Comparison of ENCODE assay signal across 9 cellular contexts in genomic region chr3:36918050-36918449, GRCh38. TPM values are rescaled to one million over a fixed set of nuclear protein-coding genes. Genes with fewer than 3 reads are reported as not detected.
A peak's percentile ranks its signal among the peaks of the same experiment; 100 is the strongest.
DNase-seq lines count a peak whose midpoint lies in the region; ATAC-seq, FAIRE-seq and TF ChIP-seq lines count a peak whose summit lies in the region.
"Had no signal": no experiment of that assay in that cellular context is flagged by ENCODE, and none has a peak within 500 bp of the region (broad histone marks: within the 10 kb centered on the region; RNA-seq: fewer than 3 reads in every experiment).

No MANE protein-coding gene starts in this region.

- DNase-seq in K562 (ENCODE audit: extremely low read depth in 1 of 4, low spot score in 3 of 4): no peak
- DNase-seq in KBM-7: no peak
- DNase-seq in 8988T: no peak
- DNase-seq in pancreas: no peak
- no peak for DNase-seq in islet precursor cell
- DNase-seq: NCI-H2171 treated with DMSO at 0.1 percent for 48 hours had no signal

- no peak for TF ChIP-seq RAD21 in K562 (CRISPR knock-in tag; conservative IDR thresholded peaks at IDR 0.05 in 1 of 2, IDR thresholded peaks at IDR 0.05 in 1 of 2)

- no TSS peak for BruUV-seq in K562 (replicated peaks; lab: Mats Ljungman, UMichigan)

- no peak for TF ChIP-seq EP300 in K562 (IDR thresholded peaks at IDR 0.05; ENCODE audit: low read length)

- CTCF ChIA-PET in K562 (lab: Yijun Ruan, JAX; ENCODE audit: low intra/inter-chr PET ratio): no interaction called here

- H3K36me3 ChIP-seq in K562 (ENCODE audit: control insufficient read depth, insufficient read depth, low read length) (no peaks in the 10 kb centered on the region), pancreas (no peaks in the 10 kb centered on the region)

- no peak for TF ChIP-seq POLR2A in K562 (conservative IDR thresholded peaks at IDR 0.05)

- H4K20me1 ChIP-seq in K562 (replicated peaks; ENCODE audit: control insufficient read depth, insufficient read depth, low read length): no peaks in the 10 kb centered on the region

- in situ Hi-C loops in K562 (cut with MboI) (no loop called here), KBM-7 (cut with MboI; ENCODE audit: low pct_unique_long_range_greater_than_20kb, low sequenced_read_pairs) (no loop called here)

- H3K9me3 ChIP-seq in K562 (replicated peaks; ENCODE audit: control insufficient read depth, insufficient read depth, low read depth, low read length) (peaks cover 21% of the 10 kb centered on the region), pancreas (no peaks in the 10 kb centered on the region)

- FAIRE-seq in K562 (lab: Jason Lieb, UNC) (no peak), pancreas (lab: Jason Lieb, UNC) (no peak)

- H3K27me3 ChIP-seq in K562 (ENCODE audit: control insufficient read depth in 2 of 2, insufficient read depth in 2 of 2, low read length in 2 of 2): no peaks in the 10 kb centered on the region
- H3K27me3 ChIP-seq in pancreas: no peaks in the 10 kb centered on the region

- ATAC-seq in GM18517 (IDR thresholded peaks at IDR 0.05; ENCODE audit: unreplicated experiment) (peak; percentile 96), GM21576 (IDR thresholded peaks at IDR 0.05; ENCODE audit: unreplicated experiment) (peak; percentile 97), HG03520 (IDR thresholded peaks at IDR 0.05; ENCODE audit: unreplicated experiment) (peak; percentile 90), K562 (no peak), pancreas (no peak)

- POLR2A ChIA-PET in K562 (lab: Yijun Ruan, JAX): no interaction called here

- H3K9ac ChIP-seq in K562 (ENCODE audit: insufficient read depth in 1 of 2, low read depth in 2 of 2, low read length in 2 of 2): no peak overlapping the region

- WGBS in K562 (ENCODE audit: insufficient coverage, low coverage, missing lambda C conversion rate): 26% methylated on average over 2 of the region's 2 CpGs
- 78 to 89% methylated on average over 2 of the region's 2 CpGs for WGBS in pancreas, 2 donors

- TF ChIP-seq CTCF in K562 (IDR thresholded peaks at IDR 0.05 in 2 of 3, conservative IDR thresholded peaks at IDR 0.05 in 1 of 3; ENCODE audit: insufficient read depth in 2 of 3, low read depth in 1 of 3, low read length in 3 of 3) (no peak), pancreas (IDR thresholded peaks at IDR 0.05) (no peak)

- no peaks in the 10 kb centered on the region for H3K79me2 ChIP-seq in K562 (ENCODE audit: control insufficient read depth, insufficient read depth, low read length)

- intact Hi-C loops in K562 (cut with micrococcal nuclease): no loop called here
- intact Hi-C loops in pancreas (cut with DNase I): no loop called here

- H3K4me3 ChIP-seq in K562 (no peak overlapping the region), pancreas (no peak overlapping the region)

- peak overlapping the region; percentile 25 for H2AFZ ChIP-seq in K562 (ENCODE audit: low read depth, low read length)

- H3K4me2 ChIP-seq in K562 (ENCODE audit: insufficient read depth, low read length): no peak overlapping the region

- H3K9me1 ChIP-seq in K562 (ENCODE audit: control insufficient read depth, insufficient read depth, low read length): no peaks in the 10 kb centered on the region

- H3K27ac ChIP-seq in K562 (ENCODE audit: extremely low read depth, low read depth, low read length): no peak overlapping the region
- no peak overlapping the region for H3K27ac ChIP-seq in pancreas

- peaks cover 5 to 11% of the 10 kb centered on the region in 2 experiments for H3K4me1 ChIP-seq in K562 (replicated peaks in 1 of 2; ENCODE audit: control insufficient read depth in 2 of 2, insufficient read depth in 2 of 2, low read length in 2 of 2)
- H3K4me1 ChIP-seq in pancreas: peaks cover 4 to 16% (median 15%) of the 10 kb centered on the region in 3 donors

TF ChIP-seq in K562, 482 proteins besides CTCF, POLR2A, EP300 and RAD21:
- TF ChIP-seq PURB (CRISPR knock-in tag; IDR thresholded peaks at IDR 0.05; ENCODE audit: low read depth) (no peak), TRIM24 (IDR thresholded peaks at IDR 0.05) (no peak), NR2C1 (IDR thresholded peaks at IDR 0.05) (no peak), NR2C1 (tag; IDR thresholded peaks at IDR 0.05) (no peak), HMGN3 (IDR thresholded peaks at IDR 0.05; ENCODE audit: borderline replicate concordance, extremely low read depth, insufficient read length, low read depth, low read length) (no peak), ZNF41 (CRISPR knock-in tag; conservative IDR thresholded peaks at IDR 0.05) (no peak), TRIM28 (IDR thresholded peaks at IDR 0.05) (no peak), MXD1 (CRISPR knock-in tag; IDR thresholded peaks at IDR 0.05; ENCODE audit: borderline replicate concordance, poor library complexity, severe bottlenecking) (no peak), TEAD2 (tag; IDR thresholded peaks at IDR 0.05) (no peak), RUNX1 (IDR thresholded peaks at IDR 0.05; ENCODE audit: low read depth) (no peak), XRCC4 (IDR thresholded peaks at IDR 0.05; ENCODE audit: extremely low read depth, insufficient read depth, insufficient read length) (no peak), GMEB1 (CRISPR knock-in tag; IDR thresholded peaks at IDR 0.05) (no peak), IRF9 (tag; IDR thresholded peaks at IDR 0.05) (no peak), ZBTB7A (IDR thresholded peaks at IDR 0.05; ENCODE audit: borderline replicate concordance, control insufficient read depth, low read depth, low read length) (no peak), JUNB (CRISPR knock-in tag; conservative IDR thresholded peaks at IDR 0.05) (no peak)

RNA-seq across cellular contexts. Expression of gene TRANK1, which starts 26.8 kb away (rescaled TPM):
- total RNA-seq in K562 (2011; cell fraction: chromatin; rRNA removed; ENCODE audit: low replicate concordance): 7.4 and 9.9 TPM in 2 replicates
- 3.3 and 10.8 TPM in 2 replicates for total RNA-seq in K562 (2011; cell fraction: nucleolus; rRNA removed)
- total RNA-seq in K562 (2011; cell fraction: nucleoplasm; rRNA removed): 2.7 and 3.0 TPM in 2 replicates
- total RNA-seq in K562 (2014; rRNA removed) (2.0 and 2.5 TPM in 2 replicates), K562 (2014; rRNA removed; fragmentation: Illumina TruSeq; extraction: Trizol) (2.6 and 2.7 TPM in 2 replicates), K562 (2015; rRNA removed; fragmentation: Illumina TruSeq; extraction: Trizol) (3.8 and 4.8 TPM in 2 replicates), K562 (2021) (3.9 and 5.3 TPM in 2 replicates), pancreas (10 to 100 TPM in 1 of 6 donors, 1 to 10 TPM in 5; 2.5 to 14.6 (median 4.2) TPM)
- polyA plus RNA-seq in K562 (2011; rRNA removed) (4.1 and 10.6 TPM in 2 replicates), K562 (2014; fragmentation: Illumina TruSeq; extraction: Trizol) (2.1 TPM in 2 replicates), K562 (2014; fragmentation: Nextera tagmentation; extraction: Ambion mirVana) (under 1 TPM; 0.41 to 0.49 TPM), K562 (2014; rRNA removed) (1.3 and 1.8 TPM in 2 replicates), pancreas (1 to 10 TPM; 1.7 to 1.8 TPM)
- polyA plus RNA-seq in K562 (2011; cell fraction: cytosol; rRNA removed): 2.8 and 8.1 TPM in 2 replicates
- 8.2 and 15.6 TPM in 2 replicates for polyA plus RNA-seq in K562 (2011; cell fraction: nucleus; rRNA removed)
- 6.2 and 9.6 TPM in 2 replicates for polyA plus RNA-seq in K562 (2012)
- polyA minus RNA-seq in K562 (2011; rRNA and poly(A)+ RNA removed): 11.5 and 31.8 TPM in 2 replicates
- 6.2 and 17.5 TPM in 2 replicates for polyA minus RNA-seq in K562 (2011; cell fraction: cytosol; rRNA and poly(A)+ RNA removed)
- polyA minus RNA-seq in K562 (2011; cell fraction: nucleus; rRNA and poly(A)+ RNA removed): 7.0 and 17.7 TPM in 2 replicates

Comparison
In these comparisons a context has a peak if more than half of its experiments do, and no peak if none do; other contexts are left out.
1. ATAC-seq: peak in GM18517 (single experiment), GM21576 (single experiment) and HG03520 (single experiment); none in K562 (single experiment) and pancreas (0 of 4).